ENCODE assay signal across 11 cellular contexts in genomic region chr2:15166878-15167277, GRCh38.
"Had no signal": no experiment of that assay in that cellular context is flagged by ENCODE, and none has a peak within 500 bp of the region (broad histone marks: within the 10 kb centered on the region; RNA-seq: fewer than 3 reads in every experiment).

No MANE protein-coding gene starts in this region.

- H3K36me3 ChIP-seq: HAP-1 had no signal

- H3K4me1 ChIP-seq: HAP-1 had no signal

- H3K4me3 Mint-ChIP-seq: GM23338, H9, HFFc6 had no signal

- H3K4me3 ChIP-seq: GM23248, GM23338, HAP-1 had no signal

- FAIRE-seq: H1, H54 had no signal

- H3K9ac ChIP-seq: GM23248 had no signal

- ATAC-seq: GM23338, HCT116 had no signal

- H3K27ac Mint-ChIP-seq: GM23338, H9, HFFc6 had no signal

- H3K4me2 ChIP-seq: GM23338 had no signal

- H3K9me3 Mint-ChIP-seq: GM23338, H9, HFFc6 had no signal

- H3K9me3 ChIP-seq: HAP-1 had no signal

- DNase-seq: GM23248, GOT3, H7, H9, HCEC 1CT, HFFc6 had no signal

- H2AFZ ChIP-seq: GM23248, GM23338 had no signal

- H3K27ac ChIP-seq: GM23248 had no signal
